ENCODE assay signal across 1 cellular context in the genomic region with DNA sequence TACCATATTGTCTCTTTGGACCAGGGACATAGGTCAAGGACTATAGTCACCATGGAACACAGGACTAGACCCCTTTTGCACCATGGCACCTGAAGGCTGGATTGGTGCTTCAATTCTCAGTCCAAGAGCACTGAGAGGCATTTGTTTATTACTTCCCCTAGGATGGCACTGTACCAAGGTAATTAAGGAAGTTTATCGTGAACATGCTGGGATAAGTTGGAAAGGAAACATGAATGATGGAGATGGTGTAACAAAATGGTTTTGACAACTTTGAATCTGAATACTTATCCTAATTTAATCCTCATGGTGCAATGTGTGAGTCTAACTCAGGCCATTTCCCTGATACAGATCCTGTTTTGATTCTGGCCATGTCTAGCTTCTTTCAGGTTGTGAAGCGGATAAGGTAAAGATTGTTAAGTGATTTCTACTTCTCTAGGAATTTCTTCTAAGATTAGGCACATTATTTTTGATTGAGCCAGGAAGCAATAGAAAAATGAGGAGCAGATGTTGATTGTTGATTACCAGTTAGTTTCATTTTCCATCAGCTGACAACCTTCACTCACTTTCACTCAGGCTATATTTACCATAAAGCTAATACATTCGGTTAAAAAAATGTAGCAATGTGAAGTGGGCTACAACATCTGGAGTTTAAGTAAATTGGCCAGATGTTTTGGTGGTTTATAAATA.
TF ChIP-seq lines count a peak whose summit lies in the region.

No MANE protein-coding gene starts in this region.

TF ChIP-seq in IMR-90, 13 proteins besides CTCF, POLR2A, EP300 and RAD21 (continued from another document):
- TF ChIP-seq CHD1 (IDR thresholded peaks at IDR 0.05; ENCODE audit: low read depth, low read length): no peak
- no peak for TF ChIP-seq RFX5 (IDR thresholded peaks at IDR 0.05; ENCODE audit: low read depth, low read length)
- no peak for TF ChIP-seq BHLHE40 (IDR thresholded peaks at IDR 0.05; ENCODE audit: low read depth, low read length)
- no peak for TF ChIP-seq CEBPB (IDR thresholded peaks at IDR 0.05; ENCODE audit: low read depth, low read length)
- no peak for TF ChIP-seq FOS (IDR thresholded peaks at IDR 0.05; ENCODE audit: low read depth, low read length)
- TF ChIP-seq MAZ (IDR thresholded peaks at IDR 0.05; ENCODE audit: borderline replicate concordance, low read depth, low read length): no peak
- TF ChIP-seq, protein P1, sequence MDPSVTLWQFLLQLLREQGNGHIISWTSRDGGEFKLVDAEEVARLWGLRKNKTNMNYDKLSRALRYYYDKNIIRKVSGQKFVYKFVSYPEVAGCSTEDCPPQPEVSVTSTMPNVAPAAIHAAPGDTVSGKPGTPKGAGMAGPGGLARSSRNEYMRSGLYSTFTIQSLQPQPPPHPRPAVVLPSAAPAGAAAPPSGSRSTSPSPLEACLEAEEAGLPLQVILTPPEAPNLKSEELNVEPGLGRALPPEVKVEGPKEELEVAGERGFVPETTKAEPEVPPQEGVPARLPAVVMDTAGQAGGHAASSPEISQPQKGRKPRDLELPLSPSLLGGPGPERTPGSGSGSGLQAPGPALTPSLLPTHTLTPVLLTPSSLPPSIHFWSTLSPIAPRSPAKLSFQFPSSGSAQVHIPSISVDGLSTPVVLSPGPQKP (IDR thresholded peaks at IDR 0.05; ENCODE audit: borderline replicate concordance, low read depth, low read length): no peak
- TF ChIP-seq MAFK (IDR thresholded peaks at IDR 0.05; ENCODE audit: low read depth, low read length): no peak
- TF ChIP-seq, protein P2, sequence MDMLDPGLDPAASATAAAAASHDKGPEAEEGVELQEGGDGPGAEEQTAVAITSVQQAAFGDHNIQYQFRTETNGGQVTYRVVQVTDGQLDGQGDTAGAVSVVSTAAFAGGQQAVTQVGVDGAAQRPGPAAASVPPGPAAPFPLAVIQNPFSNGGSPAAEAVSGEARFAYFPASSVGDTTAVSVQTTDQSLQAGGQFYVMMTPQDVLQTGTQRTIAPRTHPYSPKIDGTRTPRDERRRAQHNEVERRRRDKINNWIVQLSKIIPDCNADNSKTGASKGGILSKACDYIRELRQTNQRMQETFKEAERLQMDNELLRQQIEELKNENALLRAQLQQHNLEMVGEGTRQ (IDR thresholded peaks at IDR 0.05; ENCODE audit: low read depth, low read length): no peak
- no peak for TF ChIP-seq MXI1 (IDR thresholded peaks at IDR 0.05; ENCODE audit: borderline replicate concordance, low read depth, low read length)
- TF ChIP-seq SMC3 (IDR thresholded peaks at IDR 0.05; ENCODE audit: low read depth, low read length): no peak
- TF ChIP-seq RCOR1 (IDR thresholded peaks at IDR 0.05; ENCODE audit: insufficient replicate concordance, low read length): no peak
